In the genomic region with DNA sequence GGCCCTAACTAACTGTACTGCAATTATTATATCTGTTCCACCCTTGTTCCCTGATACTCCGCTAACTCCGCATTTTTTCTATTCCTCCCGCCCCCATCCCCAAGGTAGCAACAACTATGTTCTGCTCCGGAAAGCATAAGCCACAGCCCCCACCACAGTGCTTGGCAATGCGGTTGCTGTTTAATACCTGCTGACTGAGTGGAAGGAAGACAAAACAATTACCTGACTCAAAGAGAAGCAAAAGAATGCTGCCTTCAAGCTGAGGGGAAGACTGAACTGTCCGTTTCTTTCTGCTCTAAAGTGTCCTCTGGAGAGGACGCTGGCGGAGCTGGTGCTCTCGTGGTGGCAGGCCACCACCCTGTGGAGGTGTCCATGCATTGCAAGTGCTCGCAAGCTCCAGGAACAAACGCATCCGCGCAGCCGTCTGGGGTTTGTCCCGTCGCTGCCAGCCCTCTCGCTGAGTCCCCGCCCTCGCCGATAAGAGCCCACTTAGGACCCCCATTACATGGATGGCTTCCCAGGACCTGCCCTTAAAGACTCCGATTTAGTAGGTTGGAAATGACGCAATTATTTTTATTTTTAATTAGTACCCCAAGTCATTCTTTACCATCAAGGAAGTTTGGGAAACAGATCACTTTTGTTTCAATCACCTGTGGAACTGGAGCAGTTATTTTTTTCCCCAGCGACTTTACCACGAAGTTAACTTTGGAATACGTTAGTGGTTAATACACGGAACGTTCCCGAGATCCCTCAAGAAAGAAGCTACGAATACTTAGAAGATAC, we compare ENCODE assay signal across 8 cellular contexts. TPM values are rescaled to one million over a fixed set of nuclear protein-coding genes. Genes with fewer than 3 reads are reported as not detected.
DNase-seq lines count a peak whose midpoint lies in the region; TF ChIP-seq lines count a peak whose summit lies in the region.

No MANE protein-coding gene starts in this region.

- H3K36me3 Mint-ChIP-seq in glutamatergic neuron (ENCODE audit: unreplicated experiment): peaks cover under 1% of the 10 kb centered on the region
- peaks cover 12% of the 10 kb centered on the region for H3K36me3 Mint-ChIP-seq in osteocyte (ENCODE audit: unreplicated experiment)

- H3K27me3 ChIP-seq in H7 (ENCODE audit: control insufficient read depth, insufficient read depth, low read length): no peaks in the 10 kb centered on the region
- no peaks in the 10 kb centered on the region for H3K27me3 ChIP-seq in SJSA1 (replicated peaks)
- no peaks in the 10 kb centered on the region for H3K27me3 ChIP-seq in thymus (ENCODE audit: control insufficient read depth, insufficient read depth)

- H3K27ac Mint-ChIP-seq in glutamatergic neuron (ENCODE audit: unreplicated experiment) (no peak overlapping the region), osteocyte (ENCODE audit: unreplicated experiment) (peak overlapping the region; percentile 99)

- H3K4me1 Mint-ChIP-seq in glutamatergic neuron (ENCODE audit: low read depth, unreplicated experiment) (peaks cover 16% of the 10 kb centered on the region), osteocyte (ENCODE audit: unreplicated experiment) (peaks cover 34% of the 10 kb centered on the region)

- H3K36me3 ChIP-seq in H7 (replicated peaks; ENCODE audit: control insufficient read depth, insufficient read depth, low read length) (peaks cover 2% of the 10 kb centered on the region; the same call in 1 of the 2 replicates), SJSA1 (peaks cover 30% of the 10 kb centered on the region), thymus (ENCODE audit: control insufficient read depth, insufficient read depth) (peaks cover 6% of the 10 kb centered on the region)

- DNase-seq in G401 (ENCODE audit: low spot score): peak; percentile 87
- DNase-seq in H7: peak; percentile 81
- DNase-seq in M059J (ENCODE audit: low read depth): peak; percentile 85
- peak; percentile 74 to 88 for DNase-seq in SJSA1 (ENCODE audit: low read depth in 1 of 2, low spot score in 2 of 2)
- DNase-seq in activated naive CD4-positive, alpha-beta T cell treated with anti-CD3 and anti-CD28 coated beads, Interleukin-2, amount 50 U/mL, for 16 hours: peak; percentile 83
- peak; percentile 87 for DNase-seq in glutamatergic neuron
- DNase-seq in osteocyte (ENCODE audit: extremely low spot score, unreplicated experiment): peak; percentile 94

- H3K9me3 ChIP-seq in SJSA1 (replicated peaks) (no peaks in the 10 kb centered on the region), thymus (ENCODE audit: control insufficient read depth) (no peaks in the 10 kb centered on the region)

- 4% methylated on average over 29 of the region's 29 CpGs for WGBS in thymus

- H3K4me3 Mint-ChIP-seq in glutamatergic neuron (ENCODE audit: unreplicated experiment) (peak overlapping the region; percentile 90), osteocyte (ENCODE audit: unreplicated experiment) (peak overlapping the region; percentile 88)

- H3K4me3 ChIP-seq in H7 (ENCODE audit: insufficient read depth, low read depth, low read length): peak overlapping the region; percentile 61
- peak overlapping the region; percentile 5; the same call in 1 of the 2 replicates for H3K4me3 ChIP-seq in SJSA1
- peak overlapping the region; percentile 88 for H3K4me3 ChIP-seq in thymus (ENCODE audit: low read length)

- peaks cover 5% of the 10 kb centered on the region for H3K9me3 Mint-ChIP-seq in glutamatergic neuron (ENCODE audit: unreplicated experiment)
- no peaks in the 10 kb centered on the region for H3K9me3 Mint-ChIP-seq in osteocyte (ENCODE audit: unreplicated experiment)

- TF ChIP-seq CTCF in glutamatergic neuron (IDR thresholded peaks at IDR 0.05; ENCODE audit: partially characterized antibody, unreplicated experiment): peak; percentile 84
- TF ChIP-seq CTCF in osteocyte (IDR thresholded peaks at IDR 0.05): peak; percentile 99

- in situ Hi-C loops in G401 (cut with HindIII; ENCODE audit: low sequenced_read_pairs): no loop called here

- no peak overlapping the region for H3K27ac ChIP-seq in SJSA1
- peak overlapping the region; percentile 100 for H3K27ac ChIP-seq in thymus (ENCODE audit: low read depth)

- no peaks in the 10 kb centered on the region for H3K27me3 Mint-ChIP-seq in glutamatergic neuron (ENCODE audit: unreplicated experiment)
- no peaks in the 10 kb centered on the region for H3K27me3 Mint-ChIP-seq in osteocyte (ENCODE audit: unreplicated experiment)

- H3K4me1 ChIP-seq in SJSA1 (replicated peaks) (peaks cover 26% of the 10 kb centered on the region), thymus (ENCODE audit: control insufficient read depth, insufficient read depth, low read length) (peaks cover 12% of the 10 kb centered on the region)

RNA-seq across cellular contexts. Expression of a gene that starts 1.6 kb away (rescaled TPM):
- 1,097 and 1,243 TPM in 2 replicates for total RNA-seq in G401 (2014; rRNA removed; shearing (Covaris generic))
- total RNA-seq in H7 (2014; rRNA removed; shearing (Covaris generic)): 462 and 507 TPM in 2 replicates
- 810 and 944 TPM in 2 replicates for total RNA-seq in M059J (2014; rRNA removed; shearing (Covaris generic))
- 1,425 and 1,642 TPM in 2 replicates for total RNA-seq in SJSA1 (2014; rRNA removed; shearing (Covaris generic))
- total RNA-seq in glutamatergic neuron (ENCODE audit: unreplicated experiment) (175 TPM), osteocyte (475 and 500 TPM in 2 replicates)
- polyA plus RNA-seq in thymus: 747 TPM

RNA-seq across cellular contexts. Expression of a gene that starts 15.9 kb away (rescaled TPM):
- 803 and 820 TPM in 2 replicates for total RNA-seq in G401 (2014; rRNA removed; shearing (Covaris generic))
- total RNA-seq in H7 (2014; rRNA removed; shearing (Covaris generic)): 201 and 216 TPM in 2 replicates
- total RNA-seq in M059J (2014; rRNA removed; shearing (Covaris generic)): 528 and 607 TPM in 2 replicates
- 561 and 830 TPM in 2 replicates for total RNA-seq in SJSA1 (2014; rRNA removed; shearing (Covaris generic))
- total RNA-seq in glutamatergic neuron (ENCODE audit: unreplicated experiment): 123 TPM
- 222 and 230 TPM in 2 replicates for total RNA-seq in osteocyte
- 505 TPM for polyA plus RNA-seq in thymus

RNA-seq across cellular contexts. Expression of a gene that starts 26.3 kb away (rescaled TPM):
- 0.06 and 0.17 TPM in 2 replicates for total RNA-seq in G401 (2014; rRNA removed; shearing (Covaris generic))
- total RNA-seq in H7 (2014; rRNA removed; shearing (Covaris generic)): 0.14 and 0.55 TPM in 2 replicates
- 0.10 TPM in 1 of 2 replicates, not detected in the other for total RNA-seq in M059J (2014; rRNA removed; shearing (Covaris generic))
- not detected in 2 replicates for total RNA-seq in SJSA1 (2014; rRNA removed; shearing (Covaris generic))
- total RNA-seq in glutamatergic neuron (ENCODE audit: unreplicated experiment): 1.3 TPM
- 0.46 and 0.63 TPM in 2 replicates for total RNA-seq in osteocyte
- polyA plus RNA-seq in thymus: 3.3 TPM

Comparison
In these comparisons a context has a peak if more than half of its experiments do, and no peak if none do; other contexts are left out.
1. H3K4me3 ChIP-seq: peak in every context shown above with its lines; median percentile 88 in thymus; 61 in H7; 5 in SJSA1.